Comparison of ENCODE assay signal across 1 cellular context in genomic region chr3:57951106-57951882, GRCh38.
TF ChIP-seq lines count a peak whose summit lies in the region.

No MANE protein-coding gene starts in this region.

TF ChIP-seq in K562, 482 proteins besides CTCF, POLR2A, EP300 and RAD21 (continued from another document and continues in another):
- TF ChIP-seq ZMIZ1 (IDR thresholded peaks at IDR 0.05; ENCODE audit: low read depth in 2 of 2, low read length in 2 of 2): no peak
- TF ChIP-seq SIRT6 (IDR thresholded peaks at IDR 0.05; ENCODE audit: low read depth, low read length): no peak
- 0 out of 2 replicates have a peak, but pooled peaks have one; percentile 33 for TF ChIP-seq POLR2G (IDR thresholded peaks at IDR 0.05; ENCODE audit: low read depth, low read length)
- TF ChIP-seq ZC3H11A (IDR thresholded peaks at IDR 0.05; ENCODE audit: low read depth, low read length): no peak
- no peak for TF ChIP-seq MCM2 (IDR thresholded peaks at IDR 0.05; ENCODE audit: low read depth)
- TF ChIP-seq ZEB2 (IDR thresholded peaks at IDR 0.05): no peak
- no peak for TF ChIP-seq CREB1 (IDR thresholded peaks at IDR 0.05)
- no peak for TF ChIP-seq CREB1 (CRISPR knock-in tag; IDR thresholded peaks at IDR 0.05)
- TF ChIP-seq MEF2D (tag; conservative IDR thresholded peaks at IDR 0.05; ENCODE audit: low read depth): peak; percentile 32; the same call in 1 of the 2 replicates
- 0 out of 2 replicates have a peak, but pooled peaks have one; percentile 38 for TF ChIP-seq ZNF766 (CRISPR knock-in tag; conservative IDR thresholded peaks at IDR 0.05)
- peak; percentile 55; the same call in 1 of the 2 replicates for TF ChIP-seq ZBTB17 (CRISPR knock-in tag; IDR thresholded peaks at IDR 0.05)
- TF ChIP-seq FOXO4 (CRISPR knock-in tag; IDR thresholded peaks at IDR 0.05): no peak
- no peak for TF ChIP-seq ZNF707 (CRISPR knock-in tag; conservative IDR thresholded peaks at IDR 0.05)
- no peak for TF ChIP-seq RUNX1 (IDR thresholded peaks at IDR 0.05; ENCODE audit: low read depth)
- no peak for TF ChIP-seq XRCC4 (IDR thresholded peaks at IDR 0.05; ENCODE audit: extremely low read depth, insufficient read depth, insufficient read length)
- no peak for TF ChIP-seq TEAD1 (CRISPR knock-in tag; IDR thresholded peaks at IDR 0.05)
- no peak for TF ChIP-seq GATAD2B (IDR thresholded peaks at IDR 0.05; ENCODE audit: borderline replicate concordance)
- TF ChIP-seq JUNB (CRISPR knock-in tag; conservative IDR thresholded peaks at IDR 0.05): no peak
- no peak for TF ChIP-seq BRF2 (IDR thresholded peaks at IDR 0.05; ENCODE audit: borderline replicate concordance, insufficient read depth, insufficient read length)
- TF ChIP-seq ELF4 (CRISPR knock-in tag; IDR thresholded peaks at IDR 0.05): no peak
- TF ChIP-seq REST (CRISPR knock-in tag; IDR thresholded peaks at IDR 0.05; ENCODE audit: low read depth): no peak
- no peak; a peak in 1 of 4 replicates for TF ChIP-seq RCOR1 (IDR thresholded peaks at IDR 0.05; ENCODE audit: borderline replicate concordance in 1 of 2, low read depth in 2 of 2, low read length in 2 of 2)
- TF ChIP-seq DPF2 (IDR thresholded peaks at IDR 0.05): peak; percentile 61
- peak; percentile 73; the same call in 1 of the 2 replicates for TF ChIP-seq NFE2 (IDR thresholded peaks at IDR 0.05; ENCODE audit: low read depth)
- no peak for TF ChIP-seq MAX (CRISPR knock-in tag; IDR thresholded peaks at IDR 0.05)
- TF ChIP-seq GTF2E2 (tag; IDR thresholded peaks at IDR 0.05): peak; percentile 68; the same call in 1 of the 2 replicates
- no peak for TF ChIP-seq SNIP1 (IDR thresholded peaks at IDR 0.05; ENCODE audit: low read depth)
- no peak for TF ChIP-seq CREBBP (IDR thresholded peaks at IDR 0.05; ENCODE audit: low read depth, low read length)
- no peak for TF ChIP-seq GTF2A2 (tag; IDR thresholded peaks at IDR 0.05)
- TF ChIP-seq RBM14 (IDR thresholded peaks at IDR 0.05; ENCODE audit: borderline replicate concordance, insufficient read depth, low read depth, low read length): no peak
- no peak for TF ChIP-seq BHLHE40 (IDR thresholded peaks at IDR 0.05; ENCODE audit: low read length)
- TF ChIP-seq SMARCC2 (IDR thresholded peaks at IDR 0.05; ENCODE audit: low read depth): peak; percentile 57; the same call in 1 of the 2 replicates
- TF ChIP-seq CCAR2 (IDR thresholded peaks at IDR 0.05; ENCODE audit: low read depth, low read length): no peak
- no peak for TF ChIP-seq ZBTB12 (CRISPR knock-in tag; IDR thresholded peaks at IDR 0.05)
- no peak for TF ChIP-seq TBP (optimal IDR thresholded peaks at IDR 0.05; ENCODE audit: low read depth, low read length)
- 0 out of 4 replicates have a peak, but pooled peaks of 1 of the 2 experiments have one; percentile 4 for TF ChIP-seq MNT (conservative IDR thresholded peaks at IDR 0.05)
- TF ChIP-seq HDAC6 (IDR thresholded peaks at IDR 0.05; ENCODE audit: low read depth, low read length): no peak
- TF ChIP-seq TCF3 (CRISPR knock-in tag; IDR thresholded peaks at IDR 0.05): no peak
- no peak for TF ChIP-seq NR3C1 (CRISPR knock-in tag; IDR thresholded peaks at IDR 0.05)
- no peak for TF ChIP-seq FOXK1 (CRISPR knock-in tag; IDR thresholded peaks at IDR 0.05; ENCODE audit: borderline replicate concordance)
- no peak for TF ChIP-seq CGGBP1 (CRISPR knock-in tag; IDR thresholded peaks at IDR 0.05)
- TF ChIP-seq ZNF165 (CRISPR knock-in tag; IDR thresholded peaks at IDR 0.05; ENCODE audit: borderline replicate concordance): no peak
- TF ChIP-seq KDM5B (IDR thresholded peaks at IDR 0.05; ENCODE audit: insufficient replicate concordance, low read depth, low read length): peak; percentile 23
- peak in 1 of 3 experiments; percentile 48 for TF ChIP-seq YY1 (IDR thresholded peaks at IDR 0.05; ENCODE audit: borderline replicate concordance in 1 of 3, control insufficient read depth in 1 of 3, extremely low read depth in 1 of 3, insufficient read depth in 3 of 3, insufficient read length in 1 of 3, insufficient replicate concordance in 2 of 3, low read depth in 1 of 3, low read length in 2 of 3)
- no peak for TF ChIP-seq TFE3 (CRISPR knock-in tag; IDR thresholded peaks at IDR 0.05)
- TF ChIP-seq HEY1 (CRISPR knock-in tag; IDR thresholded peaks at IDR 0.05; ENCODE audit: borderline replicate concordance): no peak
- no peak for TF ChIP-seq NCOR1 (IDR thresholded peaks at IDR 0.05)
- no peak for TF ChIP-seq CTCFL (IDR thresholded peaks at IDR 0.05; ENCODE audit: borderline replicate concordance, insufficient read depth, low read depth, low read length, poor library complexity, severe bottlenecking)
